10 cellular contexts compared by ENCODE assay signal in genomic region chr9:83665576-83666200, GRCh38. TPM values are rescaled to one million over a fixed set of nuclear protein-coding genes. Genes with fewer than 3 reads are reported as not detected.
DNase-seq lines count a peak whose midpoint lies in the region; ATAC-seq lines count a peak whose summit lies in the region.
"Had no signal": no experiment of that assay in that cellular context is flagged by ENCODE, and none has a peak within 500 bp of the region (broad histone marks: within the 10 kb centered on the region; RNA-seq: fewer than 3 reads in every experiment).

No MANE protein-coding gene starts in this region.

- DNase-seq in Karpas-422 (no peak), lung microvascular endothelial cell (ENCODE audit: low read depth in 2 of 2) (peak; percentile 36 to 69), foreskin melanocyte (no peak), NCI-H748 (lab: John Stamatoyannopoulos, UW; ENCODE audit: unreplicated experiment) (no peak), kidney glomerular epithelial cell (lab: John Stamatoyannopoulos, UW) (no peak), NCI-H774 (lab: John Stamatoyannopoulos, UW) (no peak)
- DNase-seq: heart right ventricle, KG1 had no signal

- H3K9me3 ChIP-seq in Karpas-422 (ENCODE audit: low read length), result no peaks in the 10 kb centered on the region
- H3K9me3 ChIP-seq: heart right ventricle had no signal

- no peak overlapping the region for H3K9ac ChIP-seq in Karpas-422 (ENCODE audit: low read length)

- H3K27me3 ChIP-seq in Karpas-422 (ENCODE audit: low read length), result no peaks in the 10 kb centered on the region
- H3K27me3 ChIP-seq: heart right ventricle had no signal

- peak overlapping the region; percentile 54; the same call in 1 of the 2 replicates for H3K27ac ChIP-seq in Karpas-422 (ENCODE audit: low read length)

- H3K36me3 ChIP-seq in Karpas-422 (ENCODE audit: insufficient read depth, low read length), result peaks cover 48% of the 10 kb centered on the region

- peaks cover 91% of the 10 kb centered on the region for H3K79me2 ChIP-seq in Karpas-422 (ENCODE audit: low read length)

- ATAC-seq in GM18870 (IDR thresholded peaks at IDR 0.05; ENCODE audit: unreplicated experiment) (peak; percentile 82), HG02610 (IDR thresholded peaks at IDR 0.05; ENCODE audit: unreplicated experiment) (peak; percentile 74)

- no peaks in the 10 kb centered on the region for H3K9me2 ChIP-seq in Karpas-422 (replicated peaks; ENCODE audit: insufficient read depth, low read length)

- H4K20me1 ChIP-seq in Karpas-422 (ENCODE audit: insufficient read depth, low read depth, low read length), result no peaks in the 10 kb centered on the region

- no peak overlapping the region for H3K4me2 ChIP-seq in Karpas-422 (ENCODE audit: low read depth, low read length, poor library complexity, severe bottlenecking)

- peaks cover 45% of the 10 kb centered on the region for H3K4me1 ChIP-seq in Karpas-422 (ENCODE audit: low read length)

- H2AFZ ChIP-seq in Karpas-422 (ENCODE audit: low read length), result no peak overlapping the region

- no peak overlapping the region for H3K4me3 ChIP-seq in Karpas-422 (ENCODE audit: low read length)
- H3K4me3 ChIP-seq: heart right ventricle had no signal

RNA-seq across cellular contexts. Expression of gene UBQLN1, which starts 42.1 kb away (rescaled TPM):
- total RNA-seq in Karpas-422 (2014; rRNA removed; shearing (Covaris generic); ENCODE audit: low replicate concordance), result 75.9 and 118 TPM in 2 replicates
- 69.5 and 120 TPM in 2 replicates for total RNA-seq in lung microvascular endothelial cell

RNA-seq across cellular contexts. Expression of gene IDNK, which starts 42.7 kb away (rescaled TPM):
- 14.3 and 18.8 TPM in 2 replicates for total RNA-seq in Karpas-422 (2014; rRNA removed; shearing (Covaris generic); ENCODE audit: low replicate concordance)
- total RNA-seq in lung microvascular endothelial cell, result 3.0 and 4.8 TPM in 2 replicates

Comparison
In these comparisons a context has a peak if more than half of its experiments do, and no peak if none do; other contexts are left out.
1. DNase-seq: peak in lung microvascular endothelial cell (2 of 2); none in Karpas-422 (single experiment), foreskin melanocyte (single experiment), NCI-H748 (single experiment), kidney glomerular epithelial cell (single experiment) and NCI-H774 (single experiment).